Comparison of ENCODE assay signal across 1 cellular context in genomic region chr16:75660726-75661302, GRCh38.
TF ChIP-seq lines count a peak whose summit lies in the region.

No MANE protein-coding gene starts in this region.

TF ChIP-seq in HepG2, 621 proteins besides CTCF, POLR2A, EP300 and RAD21:
- TF ChIP-seq ZBTB43 (CRISPR knock-in tag; conservative IDR thresholded peaks at IDR 0.05) (no peak), IKZF5 (CRISPR knock-in tag; IDR thresholded peaks at IDR 0.05) (no peak), ARID4A (CRISPR knock-in tag; IDR thresholded peaks at IDR 0.05; ENCODE audit: borderline replicate concordance) (no peak), ZNF549 (CRISPR knock-in tag; IDR thresholded peaks at IDR 0.05) (no peak), ATF7-NPFF (CRISPR knock-in tag; IDR thresholded peaks at IDR 0.05; ENCODE audit: low read depth) (no peak), STAT6 (CRISPR knock-in tag; IDR thresholded peaks at IDR 0.05; ENCODE audit: borderline replicate concordance) (no peak), ZNF142 (CRISPR knock-in tag; IDR thresholded peaks at IDR 0.05) (no peak), JUND (CRISPR knock-in tag; IDR thresholded peaks at IDR 0.05) (no peak), SRF (IDR thresholded peaks at IDR 0.05; ENCODE audit: low read depth, low read length) (no peak)
